Comparison of ENCODE assay signal across 15 cellular contexts in genomic region chr2:71609441-71609840, GRCh38.
DNase-seq lines count a peak whose midpoint lies in the region; ATAC-seq and TF ChIP-seq lines count a peak whose summit lies in the region.
"Had no signal": no experiment of that assay in that cellular context is flagged by ENCODE, and none has a peak within 500 bp of the region (broad histone marks: within the 10 kb centered on the region; RNA-seq: fewer than 3 reads in every experiment).

No MANE protein-coding gene starts in this region.

- intact Hi-C loops in sigmoid colon (cut with DNase I) = loop anchor here (5.0 kb wide), 1 partner anchor 543 kb away; no protein-coding TSS in a partner anchor

- TF ChIP-seq POLR2A in sigmoid colon (IDR thresholded peaks at IDR 0.05) = no peak

- peak; percentile 19 for DNase-seq in activated CD8-positive, alpha-beta memory T cell treated with anti-CD3 and anti-CD28 coated beads for 24 hours
- DNase-seq in activated CD8-positive, alpha-beta memory T cell treated with anti-CD3 and anti-CD28 coated beads, Interleukin-2, amount 50 U/mL, for 4 hours = no peak
- DNase-seq in RPMI7951 (ENCODE audit: low read depth) (peak; percentile 84), dermis blood vessel endothelial cell (peak; percentile 61), sigmoid colon (peak; percentile 19), GM03348 (ENCODE audit: low spot score) (no peak), amygdala (lab: John Stamatoyannopoulos, UW) (no peak)
- no peak for DNase-seq in stimulated activated effector memory CD8-positive, alpha-beta T cell treated with anti-CD3 and anti-CD28 coated beads, Interleukin-12 subunit alpha, Interleukin-12 subunit beta, amount 100 ng/mL, for 72 hours (ENCODE audit: low spot score in 2 of 2)
- DNase-seq: activated CD4-positive, alpha-beta T cell treated with anti-CD3 and anti-CD28 coated beads, Interleukin-2, amount 10 ng/mL, durations not matched to agents 24 days and 14 days; central memory CD4-positive, alpha-beta T cell; esophagus squamous epithelium; NCI-H1048 had no signal

- no peak overlapping the region for H3K4me3 ChIP-seq in sigmoid colon
- H3K4me3 ChIP-seq: A549, esophagus squamous epithelium, smooth muscle cell had no signal

- H3K36me3 Mint-ChIP-seq in stimulated activated effector memory CD8-positive, alpha-beta T cell treated with anti-CD3 and anti-CD28 coated beads, Interleukin-12 subunit alpha, Interleukin-12 subunit beta, amount 100 ng/mL, for 72 hours = no peaks in the 10 kb centered on the region

- no peak for TF ChIP-seq CTCF in sigmoid colon (IDR thresholded peaks at IDR 0.05)

- H3K4me1 ChIP-seq in sigmoid colon = peaks cover 0 to 8% (median 8%) of the 10 kb centered on the region in 4 donors
- H3K4me1 ChIP-seq: A549 had no signal

- ATAC-seq in stimulated activated effector memory CD8-positive, alpha-beta T cell treated with anti-CD3 and anti-CD28 coated beads, Interleukin-12 subunit alpha, Interleukin-12 subunit beta, amount 100 ng/mL, for 72 hours = no peak

- no peak overlapping the region for H3K4me3 Mint-ChIP-seq in stimulated activated effector memory CD8-positive, alpha-beta T cell treated with anti-CD3 and anti-CD28 coated beads, Interleukin-12 subunit alpha, Interleukin-12 subunit beta, amount 100 ng/mL, for 72 hours
- H3K4me3 Mint-ChIP-seq: activated CD4-positive, alpha-beta T cell treated with anti-CD3 and anti-CD28 coated beads, Interleukin-2, amount 10 ng/mL, durations not matched to agents 24 days and 14 days; T-helper 1 cell treated with Interleukin-12 subunit alpha and Interleukin-12 subunit beta and Interleukin-4 antibody, amounts not matched to agents 30 μg/mL and 1 μg/mL, for 36 hours had no signal

- H3K27me3 ChIP-seq in sigmoid colon = no peaks in the 10 kb centered on the region

- no peaks in the 10 kb centered on the region for H3K9me3 ChIP-seq in sigmoid colon
- H3K9me3 ChIP-seq: A549, esophagus squamous epithelium had no signal

- 89 to 90% methylated on average over 5 of the region's 5 CpGs for WGBS in sigmoid colon, 2 donors

- no peak overlapping the region for H3K27ac ChIP-seq in sigmoid colon
- H3K27ac ChIP-seq: A549, esophagus squamous epithelium had no signal

- peaks cover 0 to 5% (median 0%) of the 10 kb centered on the region in 4 donors for H3K36me3 ChIP-seq in sigmoid colon
- H3K36me3 ChIP-seq: esophagus squamous epithelium had no signal

- H3K9me3 Mint-ChIP-seq in stimulated activated effector memory CD8-positive, alpha-beta T cell treated with anti-CD3 and anti-CD28 coated beads, Interleukin-12 subunit alpha, Interleukin-12 subunit beta, amount 100 ng/mL, for 72 hours = no peaks in the 10 kb centered on the region
- H3K9me3 Mint-ChIP-seq: activated CD4-positive, alpha-beta T cell treated with anti-CD3 and anti-CD28 coated beads, Interleukin-2, amount 10 ng/mL, durations not matched to agents 24 days and 14 days; T-helper 1 cell treated with Interleukin-12 subunit alpha and Interleukin-12 subunit beta and Interleukin-4 antibody, amounts not matched to agents 30 μg/mL and 1 μg/mL, for 36 hours had no signal

- no peak for TF ChIP-seq EP300 in sigmoid colon (IDR thresholded peaks at IDR 0.05)

- H3K27ac Mint-ChIP-seq in stimulated activated effector memory CD8-positive, alpha-beta T cell treated with anti-CD3 and anti-CD28 coated beads, Interleukin-12 subunit alpha, Interleukin-12 subunit beta, amount 100 ng/mL, for 72 hours = no peak overlapping the region
- H3K27ac Mint-ChIP-seq: activated CD4-positive, alpha-beta T cell treated with anti-CD3 and anti-CD28 coated beads, Interleukin-2, amount 10 ng/mL, durations not matched to agents 24 days and 14 days; T-helper 1 cell treated with Interleukin-12 subunit alpha and Interleukin-12 subunit beta and Interleukin-4 antibody, amounts not matched to agents 30 μg/mL and 1 μg/mL, for 36 hours had no signal

- peaks cover 9% of the 10 kb centered on the region for H3K4me1 Mint-ChIP-seq in stimulated activated effector memory CD8-positive, alpha-beta T cell treated with anti-CD3 and anti-CD28 coated beads, Interleukin-12 subunit alpha, Interleukin-12 subunit beta, amount 100 ng/mL, for 72 hours

Comparison
In these comparisons a context has a peak if more than half of its experiments do, and no peak if none do; other contexts are left out.
1. DNase-seq: peak in activated CD8-positive, alpha-beta memory T cell treated with anti-CD3 and anti-CD28 coated beads for 24 hours (single experiment), RPMI7951 (single experiment), dermis blood vessel endothelial cell (single experiment) and sigmoid colon (single experiment); none in activated CD8-positive, alpha-beta memory T cell treated with anti-CD3 and anti-CD28 coated beads, Interleukin-2, amount 50 U/mL, for 4 hours (single experiment), GM03348 (single experiment), stimulated activated effector memory CD8-positive, alpha-beta T cell treated with anti-CD3 and anti-CD28 coated beads, Interleukin-12 subunit alpha, Interleukin-12 subunit beta, amount 100 ng/mL, for 72 hours (0 of 2) and amygdala (0 of 56).